Comparison of ENCODE assay signal across 8 cellular contexts in genomic region chr1:23177438-23178380, GRCh38. TPM values are rescaled to one million over a fixed set of nuclear protein-coding genes. Genes with fewer than 3 reads are reported as not detected.
DNase-seq lines count a peak whose midpoint lies in the region; ATAC-seq and TF ChIP-seq lines count a peak whose summit lies in the region.

No MANE protein-coding gene starts in this region.

- H3K4me3 ChIP-seq in liver (ENCODE audit: low read depth in 1 of 3, low read length in 3 of 3): peak overlapping the region; percentile 20 to 72 (median 45)

- no peaks in the 10 kb centered on the region for H3K9me3 ChIP-seq in H9 (ENCODE audit: control insufficient read depth, low read depth, low read length)
- no peaks in the 10 kb centered on the region for H3K9me3 ChIP-seq in liver (ENCODE audit: control insufficient read depth in 4 of 4, low read length in 3 of 4)

- TF ChIP-seq RAD21 in liver (IDR thresholded peaks at IDR 0.05): peak in 1 of 2 donors; percentile 24

- H3K4me2 ChIP-seq in H9 (ENCODE audit: insufficient read depth, insufficient read length, low read length): peak overlapping the region; percentile 86

- no peaks in the 10 kb centered on the region for H3K79me2 ChIP-seq in H9 (ENCODE audit: insufficient read depth, low read length)

- no peaks in the 10 kb centered on the region for H4K20me1 ChIP-seq in H9 (ENCODE audit: control insufficient read depth, insufficient read depth, insufficient read length)

- H3K4me1 ChIP-seq in H9 (ENCODE audit: insufficient read depth, low read length) (no peaks in the 10 kb centered on the region), liver (ENCODE audit: control insufficient read depth in 4 of 4, insufficient read depth in 4 of 4, low read length in 3 of 4) (peaks cover 0 to 8% (median 4%) of the 10 kb centered on the region in 4 donors)

- intact Hi-C loops in dendritic cell treated with granulocyte-macrophage colony-stimulating factor and Interleukin-4, amounts not matched to agents 40 ng/mL and 50 ng/mL, for 4 days (cut with micrococcal nuclease): no loop called here

- H3K4ac ChIP-seq in H9 (ENCODE audit: low read depth, low read length): no peak overlapping the region

- H4K8ac ChIP-seq in H9 (replicated peaks; ENCODE audit: insufficient read length, low read depth, low read length): no peak overlapping the region

- H4K5ac ChIP-seq in H9 (ENCODE audit: insufficient read length, low read depth, low read length): no peak overlapping the region

- no peaks in the 10 kb centered on the region for H3K36me3 ChIP-seq in liver (ENCODE audit: control insufficient read depth in 4 of 4, insufficient read depth in 3 of 4, low read depth in 1 of 4, low read length in 3 of 4)

- peaks cover 3% of the 10 kb centered on the region for H3K23me2 ChIP-seq in H9 (ENCODE audit: insufficient read length, low read depth, low read length, poor library complexity, severe bottlenecking)

- no peak overlapping the region for H2BK5ac ChIP-seq in H9 (ENCODE audit: insufficient read length, low read length)

- no peak overlapping the region for H2BK120ac ChIP-seq in H9 (ENCODE audit: low read depth, low read length, poor library complexity, severe bottlenecking)

- TF ChIP-seq CTCF in H9 (conservative IDR thresholded peaks at IDR 0.05): peak; percentile 34; the same call in 1 of the 3 replicates
- peak; percentile 17 for TF ChIP-seq CTCF in liver (IDR thresholded peaks at IDR 0.05; ENCODE audit: low read depth, low read length, missing input control)

- no peak overlapping the region for H2BK12ac ChIP-seq in H9 (ENCODE audit: insufficient read length, low read depth, low read length)

- H3K27me3 ChIP-seq in H9 (ENCODE audit: insufficient read depth, low read length) (peaks cover 5% of the 10 kb centered on the region; the same call in 1 of the 2 replicates), liver (ENCODE audit: control insufficient read depth in 4 of 4, insufficient read depth in 4 of 4, low read length in 3 of 4) (no peaks in the 10 kb centered on the region)

- ATAC-seq in HG03378 (IDR thresholded peaks at IDR 0.05; ENCODE audit: unreplicated experiment): no peak

- no peak overlapping the region for H3K18ac ChIP-seq in H9 (ENCODE audit: insufficient read length, low read depth, low read length)

- no peaks in the 10 kb centered on the region for H3K9me3 Mint-ChIP-seq in H9
- peaks cover 8% of the 10 kb centered on the region for H3K9me3 Mint-ChIP-seq in dendritic cell treated with granulocyte-macrophage colony-stimulating factor and Interleukin-4, amounts not matched to agents 40 ng/mL and 50 ng/mL, for 4 days

- no peak overlapping the region for H3T11ph ChIP-seq in H9 (ENCODE audit: low read length)

- H3K23ac ChIP-seq in H9 (ENCODE audit: insufficient read length, low read depth, low read length): no peak overlapping the region

- DNase-seq in ELR (ENCODE audit: low read depth): peak; percentile 82
- DNase-seq in H9: peak; percentile 70
- DNase-seq in NCI-H2107 (lab: John Stamatoyannopoulos, UW): peak; percentile 41
- peak; percentile 6 to 14 for DNase-seq in activated CD4-positive, alpha-beta T cell treated with anti-CD3 and anti-CD28 coated beads, Interleukin-2, amount 50 U/mL, for 24 hours (ENCODE audit: low read depth in 1 of 2, low spot score in 1 of 2)
- peak; percentile 52 for DNase-seq in stimulated activated CD4-positive, alpha-beta T cell treated with anti-CD3 and anti-CD28 coated beads, Interleukin-4, amount 100 ng/mL, for 1 hour

- no peak overlapping the region for H2BK20ac ChIP-seq in H9 (ENCODE audit: low read depth, low read length, poor library complexity, severe bottlenecking)

- H2AK5ac ChIP-seq in H9 (ENCODE audit: insufficient read length, low read length): no peak overlapping the region

- H2BK15ac ChIP-seq in H9 (ENCODE audit: low read depth, low read length): no peak overlapping the region

- no peak overlapping the region for H3K56ac ChIP-seq in H9 (ENCODE audit: insufficient read length, low read depth, low read length)

- H4K91ac ChIP-seq in H9 (ENCODE audit: insufficient read length, low read depth, low read length): no peak overlapping the region

- H3K27ac Mint-ChIP-seq in H9: no peak overlapping the region; a peak in 2 of 7 replicates
- peak overlapping the region; percentile 58 for H3K27ac Mint-ChIP-seq in dendritic cell treated with granulocyte-macrophage colony-stimulating factor and Interleukin-4, amounts not matched to agents 40 ng/mL and 50 ng/mL, for 4 days

- H3K14ac ChIP-seq in H9 (ENCODE audit: insufficient read depth, low read length): peak overlapping the region; percentile 23

- H3K36me3 Mint-ChIP-seq in H9 (ENCODE audit: insufficient read depth in 1 of 3, low read depth in 3 of 3): no peaks in the 10 kb centered on the region; a peak in 1 of 7 replicates
- H3K36me3 Mint-ChIP-seq in dendritic cell treated with granulocyte-macrophage colony-stimulating factor and Interleukin-4, amounts not matched to agents 40 ng/mL and 50 ng/mL, for 4 days (ENCODE audit: low read depth): no peaks in the 10 kb centered on the region

- H3K9ac ChIP-seq in H9 (ENCODE audit: extremely low read depth, insufficient read length, low read length): peak overlapping the region; percentile 32
- H3K9ac ChIP-seq in liver (ENCODE audit: low read depth in 1 of 2, low read length in 2 of 2): peak overlapping the region in 1 of 2 donors; percentile 49

- peaks cover 2 to 4% of the 10 kb centered on the region in 2 experiments; a peak in 3 of 4 replicates for H3K4me1 Mint-ChIP-seq in H9
- H3K4me1 Mint-ChIP-seq in dendritic cell treated with granulocyte-macrophage colony-stimulating factor and Interleukin-4, amounts not matched to agents 40 ng/mL and 50 ng/mL, for 4 days (ENCODE audit: low read depth): peaks cover 21% of the 10 kb centered on the region

- H3K27ac ChIP-seq in H9 (ENCODE audit: insufficient read length, low read depth, low read length) (no peak overlapping the region), liver (ENCODE audit: low read depth in 1 of 2, low read length in 2 of 2) (peak overlapping the region; percentile 61 to 67)

- no CpG with 5 or more reads among the region's 62 CpGs for WGBS in H9 (ENCODE audit: extremely low coverage, insufficient read length, low lambda C conversion rate)
- WGBS in liver: 3% methylated on average over 62 of the region's 62 CpGs

- H3K27me3 Mint-ChIP-seq in H9 (ENCODE audit: low read depth): peaks cover 62% of the 10 kb centered on the region
- H3K27me3 Mint-ChIP-seq in dendritic cell treated with granulocyte-macrophage colony-stimulating factor and Interleukin-4, amounts not matched to agents 40 ng/mL and 50 ng/mL, for 4 days: peaks cover 47% of the 10 kb centered on the region

- H2AFZ ChIP-seq in H9 (ENCODE audit: low read length): no peak overlapping the region

- no peaks in the 10 kb centered on the region for H3K79me1 ChIP-seq in H9 (ENCODE audit: insufficient read depth, low read depth, low read length, poor library complexity, severe bottlenecking)

- peak overlapping the region; percentile 68 to 80 for H3K4me3 Mint-ChIP-seq in H9
- H3K4me3 Mint-ChIP-seq in dendritic cell treated with granulocyte-macrophage colony-stimulating factor and Interleukin-4, amounts not matched to agents 40 ng/mL and 50 ng/mL, for 4 days: peak overlapping the region; percentile 71

TF ChIP-seq in liver, 16 proteins besides CTCF, POLR2A, EP300 and RAD21:
- TF ChIP-seq YY1 (IDR thresholded peaks at IDR 0.05) (no peak), HNF4A (conservative IDR thresholded peaks at IDR 0.05) (no peak)
TF ChIP-seq in liver: peak in this region for 0.

RNA-seq across cellular contexts. Expression of gene LUZP1, which starts 9.1 kb away (rescaled TPM):
- total RNA-seq in H9 (2021) (45.4 and 48.2 TPM in 2 replicates), liver (1 to 10 TPM; 4.3 to 5.9 TPM)
- polyA plus RNA-seq in liver: 1 to 10 TPM; 2.6 to 9.3 TPM

RNA-seq across cellular contexts. Expression of gene HTR1D, which starts 39.6 kb away (rescaled TPM):
- total RNA-seq in H9 (2021) (3.1 and 3.3 TPM in 2 replicates), liver (under 1 TPM in 1 of 2 donors, not detected in 1; 0.05 TPM)
- polyA plus RNA-seq in liver: not detected

Comparison
In these comparisons a context has a peak if more than half of its experiments do, and no peak if none do; other contexts are left out.
1. DNase-seq: peak in every context shown above with its lines; median percentile 82 in ELR; 70 in H9; 52 in stimulated activated CD4-positive, alpha-beta T cell treated with anti-CD3 and anti-CD28 coated beads, Interleukin-4, amount 100 ng/mL, for 1 hour; 41 in NCI-H2107; 10 in activated CD4-positive, alpha-beta T cell treated with anti-CD3 and anti-CD28 coated beads, Interleukin-2, amount 50 U/mL, for 24 hours.